Comparison of ENCODE assay signal across 10 cellular contexts in genomic region chr21:45482899-45483821, GRCh38. TPM values are rescaled to one million over a fixed set of nuclear protein-coding genes. Genes with fewer than 3 reads are reported as not detected.
DNase-seq lines count a peak whose midpoint lies in the region; ATAC-seq and TF ChIP-seq lines count a peak whose summit lies in the region.
"Had no signal": no experiment of that assay in that cellular context is flagged by ENCODE, and none has a peak within 500 bp of the region (broad histone marks: within the 10 kb centered on the region; RNA-seq: fewer than 3 reads in every experiment).

No MANE protein-coding gene starts in this region.

- H3K4me3 Mint-ChIP-seq in activated T-cell treated with anti-CD3 and anti-CD28 coated beads, Interleukin-2, amount 50 U/mL, for 4 hours = peak overlapping the region; percentile 55

- TF ChIP-seq CTCF in upper lobe of left lung (IDR thresholded peaks at IDR 0.05) = no peak

- ATAC-seq in activated T-cell treated with anti-CD3 and anti-CD28 coated beads, Interleukin-2, amount 50 U/mL, for 4 hours = peak in 1 of 2 donors; percentile 51
- peak in 1 of 2 donors; percentile 44 for ATAC-seq in upper lobe of left lung (ENCODE audit: low FRiP score in 2 of 2)

- no peaks in the 10 kb centered on the region for H3K27me3 ChIP-seq in mononuclear cell (ENCODE audit: insufficient read depth, low read length)
- H3K27me3 ChIP-seq in upper lobe of left lung = no peaks in the 10 kb centered on the region
- H3K27me3 ChIP-seq: ascending aorta had no signal

- peak overlapping the region; percentile 45 to 84 (median 68) for H3K27ac ChIP-seq in upper lobe of left lung

- H3K4me3 ChIP-seq in mononuclear cell (ENCODE audit: low read length) = peak overlapping the region; percentile 23
- H3K4me3 ChIP-seq in upper lobe of left lung = peak overlapping the region in 3 of 4 donors; percentile 1 to 23 (median 2)

- no peak for DNase-seq in activated T-cell treated with anti-CD3 and anti-CD28 coated beads, Interleukin-2, amount 50 U/mL, for 4 hours
- no peak for DNase-seq in activated T-cell treated with anti-CD3 and anti-CD28 coated beads, Interleukin-2, amount 50 U/mL, for 1 hour
- peak; percentile 39 for DNase-seq in activated naive CD4-positive, alpha-beta T cell treated with Interleukin-2 at 50 U/mL for 16 hours
- DNase-seq in upper lobe of left lung (peak; percentile 46 to 73), inferior parietal cortex (ENCODE audit: extremely low spot score) (no peak), HuH-7.5 (ENCODE audit: low spot score) (no peak), NCI-H510A treated with DMSO at 0.1 percent for 48 hours (lab: John Stamatoyannopoulos, UW) (no peak)
- DNase-seq: NCI-H1048 had no signal

- H3K4me1 ChIP-seq in mononuclear cell (ENCODE audit: insufficient read depth, low read length) (peaks cover 37% of the 10 kb centered on the region), upper lobe of left lung (peaks cover 0 to 22% (median 8%) of the 10 kb centered on the region in 4 donors)
- H3K4me1 ChIP-seq: ascending aorta had no signal

- no peaks in the 10 kb centered on the region for H3K9me3 Mint-ChIP-seq in activated T-cell treated with anti-CD3 and anti-CD28 coated beads, Interleukin-2, amount 50 U/mL, for 4 hours

- peaks cover 0 to 19% (median 8%) of the 10 kb centered on the region in 4 donors for H3K36me3 ChIP-seq in upper lobe of left lung

- H3K27me3 Mint-ChIP-seq in activated T-cell treated with anti-CD3 and anti-CD28 coated beads, Interleukin-2, amount 50 U/mL, for 4 hours (ENCODE audit: low read depth) = no peaks in the 10 kb centered on the region

- TF ChIP-seq POLR2A in upper lobe of left lung (IDR thresholded peaks at IDR 0.05) = peak in 1 of 4 donors; percentile 10

- 65 to 75% methylated on average over 8 to 31 of the region's 40 CpGs for whole genome bisulfite sequencing in upper lobe of left lung, 2 donors

- H3K9me3 ChIP-seq in mononuclear cell (ENCODE audit: low read depth, low read length) (no peaks in the 10 kb centered on the region), upper lobe of left lung (no peaks in the 10 kb centered on the region)
- H3K9me3 ChIP-seq: ascending aorta had no signal

- peaks cover 41% of the 10 kb centered on the region for H3K4me1 Mint-ChIP-seq in activated T-cell treated with anti-CD3 and anti-CD28 coated beads, Interleukin-2, amount 50 U/mL, for 4 hours (ENCODE audit: low read depth)

- TF ChIP-seq EP300 in upper lobe of left lung (IDR thresholded peaks at IDR 0.05) = no peak

- H3K36me3 Mint-ChIP-seq in activated T-cell treated with anti-CD3 and anti-CD28 coated beads, Interleukin-2, amount 50 U/mL, for 4 hours (ENCODE audit: insufficient read depth) = no peaks in the 10 kb centered on the region

RNA-seq across cellular contexts. Expression of gene SLC19A1, which starts 59.1 kb away (rescaled TPM):
- total RNA-seq in activated T-cell treated with anti-CD3 and anti-CD28 coated beads, Interleukin-2, amount 50 U/mL, for 4 hours = 10 to 100 TPM; 69.0 to 94.9 (median 77.7) TPM
- total RNA-seq in mononuclear cell = 10.6 TPM
- total RNA-seq in upper lobe of left lung = 10 to 100 TPM; 36.4 to 75.6 (median 49.9) TPM

Comparison
In these comparisons a context has a peak if more than half of its experiments do, and no peak if none do; other contexts are left out.
1. DNase-seq: peak in activated naive CD4-positive, alpha-beta T cell treated with Interleukin-2 at 50 U/mL for 16 hours (single experiment) and upper lobe of left lung (2 of 2); none in activated T-cell treated with anti-CD3 and anti-CD28 coated beads, Interleukin-2, amount 50 U/mL, for 4 hours (single experiment), activated T-cell treated with anti-CD3 and anti-CD28 coated beads, Interleukin-2, amount 50 U/mL, for 1 hour (single experiment), inferior parietal cortex (single experiment), HuH-7.5 (single experiment) and NCI-H510A treated with DMSO at 0.1 percent for 48 hours (single experiment).